ENCODE assay signal across 24 cellular contexts in genomic region chr2:132776271-132776670, GRCh38.
"Had no signal": no experiment of that assay in that cellular context is flagged by ENCODE, and none has a peak within 500 bp of the region (broad histone marks: within the 10 kb centered on the region; RNA-seq: fewer than 3 reads in every experiment).

No MANE protein-coding gene starts in this region.

- H3K9me3 ChIP-seq: left ventricle myocardium inferior, pancreas, psoas muscle, thyroid gland, upper lobe of right lung had no signal

- H3K4me3 ChIP-seq: left ventricle myocardium inferior, pancreas, psoas muscle, thyroid gland, upper lobe of right lung had no signal

- H3K36me3 ChIP-seq: left ventricle myocardium inferior, pancreas, thyroid gland had no signal

- H3K9me3 Mint-ChIP-seq: activated naive CD8-positive, alpha-beta T cell treated with anti-CD3 and anti-CD28 coated beads for 36 hours; activated T-cell treated with anti-CD3 and anti-CD28 coated beads, Interleukin-2, amount 50 U/mL, for 4 hours; activated T-helper 2 cell treated with anti-CD3 and anti-CD28 coated beads, Interferon-gamma antibody, Interleukin-2, Interleukin-4, amounts not matched to agents 10 μg/mL and 5 μg/mL and 100 μg/mL, durations not matched to agents 14 hours and 24 hours and 36 hours; endodermal cell; nephron progenitor cell; WTC11 had no signal

- H3K4me1 Mint-ChIP-seq: activated naive CD8-positive, alpha-beta T cell treated with anti-CD3 and anti-CD28 coated beads for 36 hours; nephron progenitor cell had no signal

- ATAC-seq: activated T-cell treated with anti-CD3 and anti-CD28 coated beads, Interleukin-2, amount 50 U/mL, for 4 hours; pancreas; psoas muscle; right cardiac atrium; upper lobe of right lung; WTC11 had no signal

- H3K4me3 Mint-ChIP-seq: activated naive CD8-positive, alpha-beta T cell treated with anti-CD3 and anti-CD28 coated beads for 36 hours; activated T-cell treated with anti-CD3 and anti-CD28 coated beads, Interleukin-2, amount 50 U/mL, for 4 hours; endodermal cell; nephron progenitor cell; stimulated activated naive CD8-positive, alpha-beta T cell treated with anti-CD3 and anti-CD28 coated beads, Interleukin-15, Interleukin-2, amounts not matched to agents 100 ng/mL and 50 ng/mL, for 24 hours; WTC11 had no signal

- H3K27me3 ChIP-seq: pancreas, thyroid gland, upper lobe of right lung had no signal

- H3K4me1 ChIP-seq: left ventricle myocardium inferior, psoas muscle, thyroid gland, upper lobe of right lung had no signal

- DNase-seq: activated CD8-positive, alpha-beta memory T cell treated with anti-CD3 and anti-CD28 coated beads, Interleukin-2, amount 50 U/mL, for 48 hours; activated naive CD4-positive, alpha-beta T cell treated with Interleukin-2 at 50 U/mL for 16 hours; activated naive CD8-positive, alpha-beta T cell treated with anti-CD3 and anti-CD28 coated beads for 36 hours; activated T-cell treated with anti-CD3 and anti-CD28 coated beads, Interleukin-2, amount 50 U/mL, for 4 hours; cerebellar nuclear complex; cortex of kidney; endodermal cell; kidney glomerular epithelial cell; left ventricle myocardium inferior; mammary epithelial cell; midbrain; nephron progenitor cell; pancreas; psoas muscle; right cardiac atrium; stimulated activated CD4-positive, alpha-beta T cell treated with anti-CD3 and anti-CD28 coated beads, Interleukin-4, amount 100 ng/mL, for 24 hours; substantia nigra; T-helper 1 cell; thyroid gland; upper lobe of right lung had no signal

- H3K27ac Mint-ChIP-seq: activated naive CD8-positive, alpha-beta T cell treated with anti-CD3 and anti-CD28 coated beads for 36 hours; activated T-helper 2 cell treated with anti-CD3 and anti-CD28 coated beads, Interferon-gamma antibody, Interleukin-2, Interleukin-4, amounts not matched to agents 10 μg/mL and 5 μg/mL and 100 μg/mL, durations not matched to agents 14 hours and 24 hours and 36 hours; endodermal cell; nephron progenitor cell; stimulated activated naive CD8-positive, alpha-beta T cell treated with anti-CD3 and anti-CD28 coated beads, Interleukin-15, Interleukin-2, amounts not matched to agents 100 ng/mL and 50 ng/mL, for 24 hours; WTC11 had no signal

- H3K27ac ChIP-seq: epithelial cell of prostate, left ventricle myocardium inferior, pancreas, psoas muscle, thyroid gland, upper lobe of right lung had no signal

- H3K27me3 Mint-ChIP-seq: activated naive CD8-positive, alpha-beta T cell treated with anti-CD3 and anti-CD28 coated beads for 36 hours; stimulated activated naive CD8-positive, alpha-beta T cell treated with anti-CD3 and anti-CD28 coated beads, Interleukin-15, Interleukin-2, amounts not matched to agents 100 ng/mL and 50 ng/mL, for 24 hours had no signal

- H3K36me3 Mint-ChIP-seq: activated naive CD8-positive, alpha-beta T cell treated with anti-CD3 and anti-CD28 coated beads for 36 hours; WTC11 had no signal
